Comparison of ENCODE assay signal across 15 cellular contexts in genomic region chr5:150788974-150789373, GRCh38. TPM values are rescaled to one million over a fixed set of nuclear protein-coding genes. Genes with fewer than 3 reads are reported as not detected.
DNase-seq lines count a peak whose midpoint lies in the region; ATAC-seq and TF ChIP-seq lines count a peak whose summit lies in the region.
"Had no signal": no experiment of that assay in that cellular context is flagged by ENCODE, and none has a peak within 500 bp of the region (broad histone marks: within the 10 kb centered on the region; RNA-seq: fewer than 3 reads in every experiment).

No MANE protein-coding gene starts in this region.

- no peaks in the 10 kb centered on the region for H3K27me3 Mint-ChIP-seq in activated CD4-positive, alpha-beta T cell treated with anti-CD3 and anti-CD28 coated beads for 36 hours
- no peaks in the 10 kb centered on the region for H3K27me3 Mint-ChIP-seq in naive thymus-derived CD4-positive, alpha-beta T cell

- H3K9me3 ChIP-seq in HEK293 (ENCODE audit: control insufficient read depth, insufficient read depth, low read depth, low read length): no peaks in the 10 kb centered on the region
- H3K9me3 ChIP-seq in naive thymus-derived CD4-positive, alpha-beta T cell (ENCODE audit: control insufficient read depth in 2 of 3, low read length in 3 of 3): no peaks in the 10 kb centered on the region
- H3K9me3 ChIP-seq: HAP-1, lower lobe of right lung had no signal

- H3K27ac Mint-ChIP-seq in activated CD4-positive, alpha-beta T cell treated with anti-CD3 and anti-CD28 coated beads for 36 hours: peak overlapping the region; percentile 88
- peak overlapping the region in 7 of 9 donors; percentile 8 to 95 (median 73) for H3K27ac Mint-ChIP-seq in naive thymus-derived CD4-positive, alpha-beta T cell

- TF ChIP-seq CTCF in HEK293 (tag by site-specific recombination; IDR thresholded peaks at IDR 0.05): no peak

- POLR2A ChIA-PET in activated CD4-positive, alpha-beta T cell treated with anti-CD3 and anti-CD28 coated beads for 36 hours (lab: Charles Lee): interaction anchor here (1.1 to 2.6 kb wide), 4 partner anchors 10 to 88 kb away, joined by 3 to 12 read pairs (median 8); partner anchors contain the start of genes DCTN4, IRGM, RBM22 and SMIM3
- POLR2A ChIA-PET in HEK293 (lab: Yijun Ruan, JAX): interaction anchor here (1.0 to 1.2 kb wide), 2 partner anchors 10 to 30 kb away, joined by 3 to 6 read pairs; partner anchors contain the start of genes DCTN4 and SMIM3
- POLR2A ChIA-PET in naive thymus-derived CD4-positive, alpha-beta T cell (lab: Charles Lee): interaction anchor here (0.8 to 2.7 kb wide), 4 partner anchors 10 to 339 kb away, joined by 3 to 10 read pairs (median 8); partner anchors contain the start of genes IRGM, RBM22, RPS14 and SMIM3

- DNase-seq in activated CD4-positive, alpha-beta T cell treated with anti-CD3 and anti-CD28 coated beads for 36 hours: no peak
- no peak for DNase-seq in activated CD4-positive, alpha-beta T cell treated with anti-CD3 and anti-CD28 coated beads for 4 hours
- DNase-seq in amniotic epithelial cell (ENCODE audit: low read depth) (peak; percentile 64), AG08396 (ENCODE audit: low spot score) (no peak)
- DNase-seq in naive thymus-derived CD4-positive, alpha-beta T cell: no peak
- DNase-seq: Calu3, lower lobe of right lung, SIG-M5 had no signal

- no peaks in the 10 kb centered on the region; a peak in 1 of 3 replicates for H3K36me3 ChIP-seq in HEK293 (ENCODE audit: control insufficient read depth in 2 of 2, insufficient read depth in 1 of 2, low read length in 2 of 2)
- no peaks in the 10 kb centered on the region for H3K36me3 ChIP-seq in naive thymus-derived CD4-positive, alpha-beta T cell (ENCODE audit: control insufficient read depth in 2 of 3, insufficient read depth in 3 of 3, low read length in 3 of 3)
- H3K36me3 ChIP-seq: cardiac muscle cell, HAP-1, lower lobe of right lung had no signal

- peaks cover 27% of the 10 kb centered on the region for H3K36me3 Mint-ChIP-seq in activated CD4-positive, alpha-beta T cell treated with anti-CD3 and anti-CD28 coated beads for 36 hours (ENCODE audit: low read depth)
- H3K36me3 Mint-ChIP-seq in naive thymus-derived CD4-positive, alpha-beta T cell: peaks cover 0 to 38% (median 0%) of the 10 kb centered on the region in 5 donors

- H3K27me3 ChIP-seq in naive thymus-derived CD4-positive, alpha-beta T cell (ENCODE audit: control insufficient read depth in 2 of 2, insufficient read depth in 2 of 2, low read length in 2 of 2): no peaks in the 10 kb centered on the region
- H3K27me3 ChIP-seq: cardiac muscle cell had no signal

- no peak for ATAC-seq in activated CD4-positive, alpha-beta T cell treated with anti-CD3 and anti-CD28 coated beads for 36 hours
- ATAC-seq in naive thymus-derived CD4-positive, alpha-beta T cell: no peak
- no peak for ATAC-seq in HG02970 (IDR thresholded peaks at IDR 0.05; ENCODE audit: low FRiP score, unreplicated experiment)
- ATAC-seq in GM18868 (IDR thresholded peaks at IDR 0.05; ENCODE audit: unreplicated experiment): no peak

- peaks cover 7% of the 10 kb centered on the region; the same call in 1 of the 2 replicates for H3K4me1 ChIP-seq in HEK293 (ENCODE audit: control insufficient read depth, insufficient read depth, low read length)
- peaks cover 4 to 20% of the 10 kb centered on the region in 2 donors for H3K4me1 ChIP-seq in naive thymus-derived CD4-positive, alpha-beta T cell (ENCODE audit: control insufficient read depth in 2 of 2, insufficient read depth in 2 of 2, low read length in 2 of 2)

- peak overlapping the region; percentile 28 for H3K4me3 Mint-ChIP-seq in activated CD4-positive, alpha-beta T cell treated with anti-CD3 and anti-CD28 coated beads for 36 hours
- H3K4me3 Mint-ChIP-seq in naive thymus-derived CD4-positive, alpha-beta T cell: peak overlapping the region in 5 of 10 donors; percentile 2 to 66 (median 5)

- peaks cover 4% of the 10 kb centered on the region for H3K9me3 Mint-ChIP-seq in activated CD4-positive, alpha-beta T cell treated with anti-CD3 and anti-CD28 coated beads for 36 hours (ENCODE audit: low read depth)
- H3K9me3 Mint-ChIP-seq in naive thymus-derived CD4-positive, alpha-beta T cell: peaks cover 0 to 9% (median 0%) of the 10 kb centered on the region in 11 donors

- H3K4me1 Mint-ChIP-seq in activated CD4-positive, alpha-beta T cell treated with anti-CD3 and anti-CD28 coated beads for 36 hours: peaks cover 74% of the 10 kb centered on the region
- peaks cover 29 to 75% (median 65%) of the 10 kb centered on the region in 7 donors for H3K4me1 Mint-ChIP-seq in naive thymus-derived CD4-positive, alpha-beta T cell

- intact Hi-C loops in activated CD4-positive, alpha-beta T cell treated with anti-CD3 and anti-CD28 coated beads for 36 hours (cut with DNase I, micrococcal nuclease): loop anchor here in 1 of 2 experiments (10.0 kb wide), 1 partner anchor 296 kb away; the partner anchor contains the start of gene TNIP1
- intact Hi-C loops in naive thymus-derived CD4-positive, alpha-beta T cell (cut with micrococcal nuclease): no loop called here

- CTCF ChIA-PET in activated CD4-positive, alpha-beta T cell treated with anti-CD3 and anti-CD28 coated beads for 36 hours (lab: Charles Lee): interaction anchor here (0.7 to 4.7 kb wide), 6 partner anchors 11 to 88 kb away, joined by 3 to 36 read pairs (median 12); partner anchors contain the start of genes DCTN4, IRGM, RBM22 and SMIM3
- CTCF ChIA-PET in HEK293 (lab: Yijun Ruan, JAX): interaction anchor here (0.6 to 4.7 kb wide), 4 partner anchors 10 to 339 kb away, joined by 3 to 37 read pairs (median 4); no protein-coding TSS in a partner anchor
- CTCF ChIA-PET in naive thymus-derived CD4-positive, alpha-beta T cell (lab: Charles Lee): interaction anchor here (0.6 to 2.0 kb wide), 5 partner anchors 10 to 702 kb away, joined by 3 to 9 read pairs (median 5); partner anchors contain the start of genes IRGM and SMIM3

- H3K4me3 ChIP-seq in HEK293 (ENCODE audit: low read depth, low read length): no peak overlapping the region
- no peak overlapping the region for H3K4me3 ChIP-seq in naive thymus-derived CD4-positive, alpha-beta T cell (ENCODE audit: low read length)
- H3K4me3 ChIP-seq: cardiac muscle cell, HAP-1, lower lobe of right lung had no signal

- no peak overlapping the region for H3K27ac ChIP-seq in HEK293 (ENCODE audit: extremely low read depth, low read depth, low read length)
- H3K27ac ChIP-seq in naive thymus-derived CD4-positive, alpha-beta T cell (ENCODE audit: low read depth, low read length): no peak overlapping the region
- H3K27ac ChIP-seq: cardiac muscle cell, VCaP had no signal

TF ChIP-seq in HEK293, 187 proteins besides CTCF, POLR2A, EP300 and RAD21:
- TF ChIP-seq AEBP2 (tag by site-specific recombination; IDR thresholded peaks at IDR 0.05; ENCODE audit: borderline replicate concordance) (no peak), PRDM6 (tag by site-specific recombination; IDR thresholded peaks at IDR 0.05) (0 out of 2 replicates have a peak, but pooled peaks have one; percentile 14)

RNA-seq across cellular contexts. Expression of gene SMIM3, which starts 10.4 kb away (rescaled TPM):
- 10 to 100 TPM; 16.8 to 16.9 TPM for total RNA-seq in activated CD4-positive, alpha-beta T cell treated with anti-CD3 and anti-CD28 coated beads for 36 hours
- total RNA-seq in naive thymus-derived CD4-positive, alpha-beta T cell: 10 to 100 TPM in 1 of 5 experiments, 1 to 10 TPM in 4; 5.2 to 17.9 (median 7.9) TPM
- polyA plus RNA-seq in naive thymus-derived CD4-positive, alpha-beta T cell: 10 to 100 TPM; 11.3 to 16.6 TPM

RNA-seq across cellular contexts. Expression of gene DCTN4, which starts 30.2 kb away (rescaled TPM):
- total RNA-seq in activated CD4-positive, alpha-beta T cell treated with anti-CD3 and anti-CD28 coated beads for 36 hours: 10 to 100 TPM; 31.7 to 49.0 TPM
- 10 to 100 TPM; 42.4 to 88.2 (median 46.9) TPM for total RNA-seq in naive thymus-derived CD4-positive, alpha-beta T cell
- polyA plus RNA-seq in naive thymus-derived CD4-positive, alpha-beta T cell: 10 to 100 TPM in 1 of 2 donors, 1 to 10 TPM in 1; 9.5 to 10.5 TPM

RNA-seq across cellular contexts. Expression of gene IRGM, which starts 57.3 kb away (rescaled TPM):
- 1 to 10 TPM; 2.3 to 2.4 TPM for total RNA-seq in activated CD4-positive, alpha-beta T cell treated with anti-CD3 and anti-CD28 coated beads for 36 hours
- 1 to 10 TPM; 1.1 to 3.6 (median 2.7) TPM for total RNA-seq in naive thymus-derived CD4-positive, alpha-beta T cell
- 1 to 10 TPM; 1.2 to 1.5 TPM for polyA plus RNA-seq in naive thymus-derived CD4-positive, alpha-beta T cell
- total RNA-seq: A172, Calu3, cardiac muscle cell had no signal
- polyA plus RNA-seq: cardiac muscle cell had no signal
